21 cellular contexts compared by ENCODE assay signal in genomic region chr12:83145325-83145724, GRCh38.
"Had no signal": no experiment of that assay in that cellular context is flagged by ENCODE, and none has a peak within 500 bp of the region (broad histone marks: within the 10 kb centered on the region; RNA-seq: fewer than 3 reads in every experiment).

No MANE protein-coding gene starts in this region.

- H3K4me3 Mint-ChIP-seq: endodermal cell, naive B cell, nephron had no signal

- H3K4me1 ChIP-seq: gastroesophageal sphincter had no signal

- DNase-seq: effector CD4-positive, alpha-beta T cell; endodermal cell; erythroblast; glutamatergic neuron; kidney; left cardiac atrium; left ventricle myocardium inferior; mesenchymal stem cell; naive B cell; posterior cingulate gyrus; small intestine; stimulated activated CD4-positive, alpha-beta T cell treated with anti-CD3 and anti-CD28 coated beads, Interleukin-12 subunit alpha, Interleukin-12 subunit beta, amount 100 ng/mL, for 4 hours; stimulated activated naive CD4-positive, alpha-beta T cell; stomach; trophoblast cell had no signal

- H3K27ac Mint-ChIP-seq: endodermal cell, naive B cell, nephron had no signal

- ATAC-seq: gastroesophageal sphincter had no signal

- H3K27me3 ChIP-seq: gastroesophageal sphincter, neutrophil, stomach had no signal

- H3K36me3 Mint-ChIP-seq: naive B cell had no signal

- H3K27ac ChIP-seq: coronary artery, gastroesophageal sphincter, left ventricle myocardium inferior, neutrophil, stomach had no signal

- H3K9me3 ChIP-seq: neutrophil had no signal

- H3K4me3 ChIP-seq: coronary artery, gastroesophageal sphincter, left ventricle myocardium inferior, lung, stomach had no signal

- FAIRE-seq: endothelial cell of umbilical vein, kidney, small intestine had no signal

- H3K36me3 ChIP-seq: gastroesophageal sphincter, left ventricle myocardium inferior, neutrophil, stomach had no signal

- H3K27me3 Mint-ChIP-seq: naive B cell had no signal

- H3K4me1 Mint-ChIP-seq: endodermal cell, naive B cell, nephron had no signal
